ENCODE assay signal across 8 cellular contexts in genomic region chr1:161176468-161177111, GRCh38. TPM values are rescaled to one million over a fixed set of nuclear protein-coding genes. Genes with fewer than 3 reads are reported as not detected.
DNase-seq lines count a peak whose midpoint lies in the region; ATAC-seq and TF ChIP-seq lines count a peak whose summit lies in the region.

No MANE protein-coding gene starts in this region.

- peaks cover 13% of the 10 kb centered on the region for H3K79me2 ChIP-seq in ACC112 (ENCODE audit: control insufficient read depth, insufficient read depth, low read length, unreplicated experiment)

- CTCF ChIA-PET in MCF 10A (lab: Yijun Ruan, JAX) = interaction anchor here (0.5 to 3.5 kb wide), 14 partner anchors 10 to 1594 kb away, joined by 3 to 33 read pairs (median 4); partner anchors contain the start of genes ADAMTS4, FCER1G, PPOX and TOMM40L

- H3K4me3 Mint-ChIP-seq in MCF 10A (ENCODE audit: unreplicated experiment) (peak overlapping the region; percentile 86), memory B cell (peak overlapping the region; percentile 100)

- H3K27me3 ChIP-seq in ACC112 (ENCODE audit: insufficient read depth, low read length) (no peaks in the 10 kb centered on the region), vagina (no peaks in the 10 kb centered on the region)

- POLR2A ChIA-PET in MCF 10A (lab: Yijun Ruan, JAX) = interaction anchor here (0.6 to 3.3 kb wide), 21 partner anchors 10 to 914 kb away, joined by 3 to 101 read pairs (median 6); partner anchors contain the start of genes DCAF8, DEDD, F11R and NDUFS2

- TF ChIP-seq CTCF in MCF 10A (IDR thresholded peaks at IDR 0.05; ENCODE audit: unreplicated experiment) (no peak), vagina (IDR thresholded peaks at IDR 0.05) (no peak)

- H3K4me1 ChIP-seq in ACC112 (ENCODE audit: control insufficient read depth, insufficient read depth, low read length, unreplicated experiment) (peaks cover 34% of the 10 kb centered on the region), vagina (peaks cover 36% of the 10 kb centered on the region)

- H3K27ac ChIP-seq in ACC112 (ENCODE audit: low read depth, low read length) = peak overlapping the region; percentile 23; the same call in 1 of the 2 replicates
- peak overlapping the region; percentile 92 for H3K27ac ChIP-seq in vagina

- TF ChIP-seq POLR2A in vagina (IDR thresholded peaks at IDR 0.05) = no peak

- peaks cover 38% of the 10 kb centered on the region for H3K36me3 Mint-ChIP-seq in MCF 10A (ENCODE audit: insufficient read depth, unreplicated experiment)
- peaks cover 26% of the 10 kb centered on the region for H3K36me3 Mint-ChIP-seq in memory B cell

- H3K27me3 Mint-ChIP-seq in MCF 10A (ENCODE audit: insufficient read depth, unreplicated experiment) (no peaks in the 10 kb centered on the region), memory B cell (no peaks in the 10 kb centered on the region)

- DNase-seq in MCF 10A (ENCODE audit: unreplicated experiment) (no peak), memory B cell (ENCODE audit: low spot score in 2 of 2) (no peak), vagina (ENCODE audit: extremely low spot score in 2 of 2) (no peak)

- H3K36me3 ChIP-seq in ACC112 (ENCODE audit: insufficient read depth, low read length) = peaks cover 6% of the 10 kb centered on the region; the same call in 1 of the 2 replicates
- H3K36me3 ChIP-seq in vagina = peaks cover 0 to 26% of the 10 kb centered on the region in 2 donors

- intact Hi-C loops in MCF 10A (cut with micrococcal nuclease) = loop anchor here (1.0 kb wide), 1 partner anchor 10 kb away; the partner anchor contains the start of gene PPOX
- intact Hi-C loops in vagina (cut with DNase I) = no loop called here

- BruUV-seq in MCF 10A (replicated peaks; lab: Mats Ljungman, UMichigan) = no TSS peak

- no peaks in the 10 kb centered on the region for H3K9me3 ChIP-seq in vagina

- H3K9me3 Mint-ChIP-seq in MCF 10A (ENCODE audit: unreplicated experiment) = no peaks in the 10 kb centered on the region
- H3K9me3 Mint-ChIP-seq in memory B cell = no peaks in the 10 kb centered on the region

- peaks cover 33% of the 10 kb centered on the region for H3K4me1 Mint-ChIP-seq in MCF 10A (ENCODE audit: insufficient read depth, unreplicated experiment)
- H3K4me1 Mint-ChIP-seq in memory B cell = peaks cover 42% of the 10 kb centered on the region

- H3K4me3 ChIP-seq in ACC112 (ENCODE audit: low read depth, low read length) (peak overlapping the region; percentile 88), vagina (peak overlapping the region; percentile 73 to 88)

- H3K27ac Mint-ChIP-seq in MCF 10A (ENCODE audit: low read depth, unreplicated experiment) (peak overlapping the region; percentile 92), memory B cell (peak overlapping the region; percentile 96)

- H2AFZ ChIP-seq in ACC112 (ENCODE audit: low read length, unreplicated experiment) = no peak overlapping the region

- peak; percentile 2 for ATAC-seq in HG03439 (IDR thresholded peaks at IDR 0.05; ENCODE audit: unreplicated experiment)
- no peak for ATAC-seq in memory B cell (ENCODE audit: low read depth)
- no peak for ATAC-seq in GM19463 (IDR thresholded peaks at IDR 0.05; ENCODE audit: unreplicated experiment)
- ATAC-seq in HG03565 (IDR thresholded peaks at IDR 0.05; ENCODE audit: unreplicated experiment) = no peak
- ATAC-seq in GM21576 (IDR thresholded peaks at IDR 0.05; ENCODE audit: unreplicated experiment) = no peak

RNA-seq across cellular contexts. Expression of gene B4GALT3, which starts 0.7 kb away (rescaled TPM):
- 50.0 and 51.7 TPM in 2 replicates for total RNA-seq in MCF 10A (2022)
- 16.2 TPM for total RNA-seq in vagina

RNA-seq across cellular contexts. Expression of gene PPOX, which starts 10.4 kb away (rescaled TPM):
- total RNA-seq in MCF 10A (2022) (30.3 and 32.4 TPM in 2 replicates), vagina (16.7 TPM)

RNA-seq across cellular contexts. Expression of gene USP21, which starts 17.3 kb away (rescaled TPM):
- total RNA-seq in MCF 10A (2022) (33.8 and 36.6 TPM in 2 replicates), vagina (19.4 TPM)

RNA-seq across cellular contexts. Expression of gene ADAMTS4, which starts 22.3 kb away (rescaled TPM):
- total RNA-seq in MCF 10A (2022) (not detected in 2 replicates), vagina (78.3 TPM)

RNA-seq across cellular contexts. Expression of gene UFC1, which starts 22.8 kb away (rescaled TPM):
- total RNA-seq in MCF 10A (2022) (123 and 125 TPM in 2 replicates), vagina (61.1 TPM)
